9 cellular contexts compared by ENCODE assay signal in genomic region chr1:230120949-230121381, GRCh38. TPM values are rescaled to one million over a fixed set of nuclear protein-coding genes. Genes with fewer than 3 reads are reported as not detected.
DNase-seq lines count a peak whose midpoint lies in the region; ATAC-seq and TF ChIP-seq lines count a peak whose summit lies in the region.
"Had no signal": no experiment of that assay in that cellular context is flagged by ENCODE, and none has a peak within 500 bp of the region (broad histone marks: within the 10 kb centered on the region; RNA-seq: fewer than 3 reads in every experiment).

No MANE protein-coding gene starts in this region.

- TF ChIP-seq CTCF in AG04449 (IDR thresholded peaks at IDR 0.05; ENCODE audit: insufficient read depth, low read length, missing control alignments): peak; percentile 26

- no peaks in the 10 kb centered on the region for H3K27me3 Mint-ChIP-seq in T-helper 17 cell

- H3K4me3 ChIP-seq in AG04449 (ENCODE audit: low read depth, low read length) (no peak overlapping the region), H7 (ENCODE audit: insufficient read depth, low read depth, low read length) (no peak overlapping the region)
- H3K4me3 ChIP-seq: skin epidermis had no signal

- peak overlapping the region; percentile 2 for H3K27ac Mint-ChIP-seq in T-helper 17 cell

- peaks cover 48% of the 10 kb centered on the region for H3K4me1 Mint-ChIP-seq in T-helper 17 cell

- no peaks in the 10 kb centered on the region for H3K27me3 ChIP-seq in H7 (ENCODE audit: control insufficient read depth, insufficient read depth, low read length)

- CTCF ChIA-PET in AG04449 (lab: Yijun Ruan, JAX): interaction anchor here (0.8 to 1.9 kb wide), 3 partner anchors 9 to 16 kb away, joined by 3 to 6 read pairs (median 5); no protein-coding TSS in a partner anchor

- no peaks in the 10 kb centered on the region for H3K9me3 ChIP-seq in T-helper 17 cell (ENCODE audit: control insufficient read depth, low read length, poor library complexity, severe bottlenecking)

- POLR2A ChIA-PET in AG04449 (lab: Yijun Ruan, JAX): no interaction called here

- DNase-seq in AG04449 (ENCODE audit: low read depth, low spot score) (no peak), H7 (peak; percentile 75), T-helper 17 cell (no peak), kidney tubule cell (ENCODE audit: low spot score) (peak; percentile 69), DMS79 treated with DMSO at 0.1 percent for 48 hours (lab: John Stamatoyannopoulos, UW) (no peak), activated gamma-delta T cell treated with Interleukin-2 at 50 U/mL for 16 hours (no peak)

- ATAC-seq in T-helper 17 cell (no peak), HG03175 (IDR thresholded peaks at IDR 0.05; ENCODE audit: unreplicated experiment) (no peak), GM18498 (IDR thresholded peaks at IDR 0.05; ENCODE audit: unreplicated experiment) (no peak)

- no peak overlapping the region for H3K4me3 Mint-ChIP-seq in T-helper 17 cell

- H3K36me3 ChIP-seq in H7 (replicated peaks; ENCODE audit: control insufficient read depth, insufficient read depth, low read length): no peaks in the 10 kb centered on the region

- H3K36me3 Mint-ChIP-seq in T-helper 17 cell (ENCODE audit: low read depth): peaks cover 5% of the 10 kb centered on the region

RNA-seq across cellular contexts. Expression of gene GALNT2, which starts 53.9 kb away (rescaled TPM):
- 99.1 and 105 TPM in 2 replicates for total RNA-seq in H7 (2014; rRNA removed; shearing (Covaris generic))
- 10 to 100 TPM; 16.6 to 19.8 TPM for total RNA-seq in T-helper 17 cell

Comparison
In these comparisons a context has a peak if more than half of its experiments do, and no peak if none do; other contexts are left out.
1. DNase-seq: peak in H7 (single experiment) and kidney tubule cell (single experiment); none in AG04449 (single experiment), T-helper 17 cell (0 of 3), DMS79 treated with DMSO at 0.1 percent for 48 hours (single experiment) and activated gamma-delta T cell treated with Interleukin-2 at 50 U/mL for 16 hours (single experiment).